In the genomic region with DNA sequence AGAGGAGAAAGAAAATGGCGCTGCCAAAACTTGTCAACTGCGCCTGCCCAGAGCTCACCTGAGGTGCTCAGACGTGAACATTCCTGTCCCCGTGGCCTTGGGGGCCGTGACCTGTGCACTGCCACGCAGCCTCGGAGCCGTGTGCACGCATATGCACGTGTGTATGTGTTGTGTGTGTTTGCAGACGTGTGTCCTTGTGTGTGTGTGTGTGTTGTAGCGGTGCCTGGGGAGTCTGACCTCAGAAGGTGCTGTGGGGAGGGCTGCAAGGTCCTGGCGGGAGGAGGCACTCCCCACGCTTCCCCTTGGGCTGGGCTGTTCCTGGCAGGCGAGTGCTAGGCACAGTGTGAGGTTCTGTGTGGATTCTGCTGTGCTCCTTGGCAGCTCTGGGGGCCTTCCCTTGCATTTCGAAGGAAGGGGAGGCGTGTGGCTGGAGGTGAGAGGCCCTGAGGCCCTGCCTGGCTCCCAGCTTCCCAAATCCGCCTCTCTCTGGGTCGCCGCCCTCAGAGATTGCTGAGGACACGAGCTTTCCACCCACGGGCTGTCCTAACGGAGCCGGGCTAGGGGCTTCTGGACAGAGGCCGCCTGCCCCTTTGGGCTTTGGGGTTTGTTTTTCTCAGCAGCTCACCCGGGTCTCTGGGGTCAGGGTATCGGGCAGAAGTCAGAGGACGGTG, we compare ENCODE assay signal across 12 cellular contexts. TPM values are rescaled to one million over a fixed set of nuclear protein-coding genes. Genes with fewer than 3 reads are reported as not detected.
DNase-seq lines count a peak whose midpoint lies in the region; ATAC-seq, FAIRE-seq and TF ChIP-seq lines count a peak whose summit lies in the region.
"Had no signal": no experiment of that assay in that cellular context is flagged by ENCODE, and none has a peak within 500 bp of the region (broad histone marks: within the 10 kb centered on the region; RNA-seq: fewer than 3 reads in every experiment).

No MANE protein-coding gene starts in this region.

- H3K56ac ChIP-seq in IMR-90 (ENCODE audit: extremely low read depth, insufficient read depth, low read length) = no peak overlapping the region

- H3K27me3 ChIP-seq in IMR-90 (ENCODE audit: control insufficient read depth, insufficient read depth, low read length) = no peaks in the 10 kb centered on the region
- H3K27me3 ChIP-seq in heart right ventricle = no peaks in the 10 kb centered on the region
- H3K27me3 ChIP-seq: ascending aorta, upper lobe of left lung had no signal

- H4K20me1 ChIP-seq in IMR-90 (ENCODE audit: insufficient read depth, low read length) = peaks cover 83% of the 10 kb centered on the region

- BruUV-seq in IMR-90 (replicated peaks; lab: Mats Ljungman, UMichigan) = no TSS peak

- H3K9me1 ChIP-seq in IMR-90 (ENCODE audit: insufficient read depth, low read length) = peaks cover 7% of the 10 kb centered on the region; the same call in 1 of the 2 replicates

- no peaks in the 10 kb centered on the region for H3K9me3 ChIP-seq in A549
- H3K9me3 ChIP-seq in IMR-90 (ENCODE audit: control insufficient read depth, insufficient read depth, low read length) = no peaks in the 10 kb centered on the region
- H3K9me3 ChIP-seq in heart right ventricle = no peaks in the 10 kb centered on the region
- H3K9me3 ChIP-seq: ascending aorta, upper lobe of left lung had no signal

- no peak overlapping the region for H3K14ac ChIP-seq in IMR-90 (replicated peaks; ENCODE audit: low read depth, low read length)

- no peak overlapping the region for H3K23ac ChIP-seq in IMR-90 (ENCODE audit: low read depth, low read length)

- H4K8ac ChIP-seq in IMR-90 (ENCODE audit: low read depth in 2 of 2, low read length in 2 of 2) = peak overlapping the region in 1 of 2 experiments; percentile 46; a peak in 1 of 4 replicates

- no peak for TF ChIP-seq POLR2A in A549 (IDR thresholded peaks at IDR 0.05; ENCODE audit: low read length)
- no peak for TF ChIP-seq POLR2A in IMR-90 (IDR thresholded peaks at IDR 0.05; ENCODE audit: low read depth, low read length)

- no peak overlapping the region for H3K18ac ChIP-seq in IMR-90 (ENCODE audit: low read depth, low read length)

- peak overlapping the region in 1 of 2 experiments; percentile 100; a peak in 2 of 6 replicates for H3K27ac ChIP-seq in A549
- no peak overlapping the region for H3K27ac ChIP-seq in IMR-90 (ENCODE audit: insufficient read depth, low read length)
- peak overlapping the region; percentile 75 to 98 (median 96) for H3K27ac ChIP-seq in heart right ventricle
- H3K27ac ChIP-seq: ascending aorta, upper lobe of left lung had no signal

- H4K5ac ChIP-seq in IMR-90 (ENCODE audit: low read depth, low read length) = no peak overlapping the region

- H3K36me3 ChIP-seq in IMR-90 (ENCODE audit: control insufficient read depth, insufficient read depth, low read length) = peaks cover 17% of the 10 kb centered on the region; the same call in 1 of the 2 replicates
- H3K36me3 ChIP-seq in heart right ventricle = peaks cover 0 to 43% (median 14%) of the 10 kb centered on the region in 9 donors

- peaks cover 29% of the 10 kb centered on the region for H3K4me1 ChIP-seq in A549
- H3K4me1 ChIP-seq in IMR-90 (ENCODE audit: control insufficient read depth, insufficient read depth, low read length) = peaks cover 20% of the 10 kb centered on the region
- peaks cover 20 to 88% (median 68%) of the 10 kb centered on the region in 9 donors for H3K4me1 ChIP-seq in heart right ventricle

- intact Hi-C loops in IMR-90 (cut with micrococcal nuclease) = no loop called here
- intact Hi-C loops in heart right ventricle (cut with DNase I) = no loop called here

- no peak for FAIRE-seq in A549 (lab: Jason Lieb, UNC)

- H3K9ac ChIP-seq in IMR-90 (ENCODE audit: low read depth, low read length) = no peak overlapping the region

- no peak overlapping the region for H2BK20ac ChIP-seq in IMR-90 (ENCODE audit: low read depth, low read length)

- no peak for TF ChIP-seq EP300 in A549 (IDR thresholded peaks at IDR 0.05)

- no peak for DNase-seq in A549 (ENCODE audit: low read depth in 1 of 2, low spot score in 1 of 2)
- DNase-seq in IMR-90 = no peak
- no peak for DNase-seq in heart right ventricle
- no peak for DNase-seq in effector CD8-positive, alpha-beta T cell (lab: John Stamatoyannopoulos, UW)
- no peak for DNase-seq in activated CD8-positive, alpha-beta memory T cell treated with anti-CD3 and anti-CD28 coated beads, Interleukin-2, amount 50 U/mL, for 48 hours
- no peak for DNase-seq in iPS-NIHi7 (ENCODE audit: extremely low spot score)
- DNase-seq: activated CD4-positive, alpha-beta T cell treated with anti-CD3 and anti-CD28 coated beads for 4 hours; NCI-H2029; NCI-H526 treated with DMSO at 0.1 percent for 48 hours had no signal

- H3K79me1 ChIP-seq in IMR-90 (ENCODE audit: low read depth in 1 of 2, low read length in 2 of 2) = peaks cover 0 to 66% of the 10 kb centered on the region in 2 experiments; a peak in 2 of 4 replicates

- TF ChIP-seq CTCF in A549 (IDR thresholded peaks at IDR 0.05) (no peak), IMR-90 (conservative IDR thresholded peaks at IDR 0.05; ENCODE audit: low read depth, low read length) (no peak), heart right ventricle (IDR thresholded peaks at IDR 0.05) (no peak)

- H2BK15ac ChIP-seq in IMR-90 (ENCODE audit: low read depth, low read length) = no peak overlapping the region

- H2AK9ac ChIP-seq in IMR-90 (replicated peaks; ENCODE audit: low read depth, low read length, poor library complexity) = no peak overlapping the region

- no peak overlapping the region for H2BK5ac ChIP-seq in IMR-90 (ENCODE audit: low read depth, low read length, poor library complexity, severe bottlenecking)

- no peak for ATAC-seq in A549
- no peak for ATAC-seq in IMR-90 (ENCODE audit: low read depth)
- no peak for ATAC-seq in heart right ventricle

- peak overlapping the region; percentile 83; the same call in 1 of the 3 replicates for H3K4me2 ChIP-seq in A549
- no peak overlapping the region for H3K4me2 ChIP-seq in IMR-90 (ENCODE audit: low read depth, low read length)

- 94% methylated on average over 24 of the region's 28 CpGs for WGBS in A549 (ENCODE audit: missing lambda C conversion rate)
- WGBS in IMR-90 (ENCODE audit: extremely low coverage in 2 of 2, insufficient read length in 1 of 2), 2 experiments = 91% methylated on average over 18 of the region's 28 CpGs; no CpG with 5 or more reads in 1 of the 2 experiments
- WGBS in heart right ventricle, 2 donors = 55 to 65% methylated on average over 27 to 28 of the region's 28 CpGs

- H2BK120ac ChIP-seq in IMR-90 (ENCODE audit: low read depth, low read length) = no peak overlapping the region

- no peak overlapping the region for H2AFZ ChIP-seq in IMR-90 (replicated peaks; ENCODE audit: low read length, poor library complexity)

- no peak overlapping the region for H3K4me3 ChIP-seq in A549
- no peak overlapping the region for H3K4me3 ChIP-seq in IMR-90 (ENCODE audit: insufficient read depth, low read depth, low read length)
- peak overlapping the region in 9 of 10 donors; percentile 39 to 100 (median 97) for H3K4me3 ChIP-seq in heart right ventricle
- H3K4me3 ChIP-seq: upper lobe of left lung had no signal

- TF ChIP-seq RAD21 in A549 (conservative IDR thresholded peaks at IDR 0.05 in 1 of 2, IDR thresholded peaks at IDR 0.05 in 1 of 2) (no peak), IMR-90 (IDR thresholded peaks at IDR 0.05; ENCODE audit: low read length) (no peak)

- no peak overlapping the region for H3K4ac ChIP-seq in IMR-90 (ENCODE audit: low read depth, low read length)

- POLR2A ChIA-PET in A549 (lab: Yijun Ruan, JAX) = interaction anchor here (0.7 to 1.5 kb wide), 2 partner anchors 9 to 121 kb away, joined by 3 read pairs; no protein-coding TSS in a partner anchor
- POLR2A ChIA-PET in IMR-90 (lab: Charles Lee; ENCODE audit: unreplicated experiment) = no interaction called here

- dilution Hi-C loops in IMR-90 (cut with HindIII; ENCODE audit: low sequenced_read_pairs, unreplicated experiment) = no loop called here

- CTCF ChIA-PET in A549 (lab: Yijun Ruan, JAX) (interaction anchor here (0.7 to 2.7 kb wide), 7 partner anchors 9 to 157 kb away, joined by 3 to 31 read pairs (median 4); partner anchors contain the start of gene CDC34), IMR-90 (lab: Yijun Ruan, JAX) (interaction anchor here (0.6 kb wide), 1 partner anchor 49 kb away, joined by 6 read pairs; no protein-coding TSS in a partner anchor)

- in situ Hi-C loops in IMR-90 (cut with MboI; ENCODE audit: low sequenced_read_pairs) = no loop called here

- H2AK5ac ChIP-seq in IMR-90 (ENCODE audit: low read depth, low read length) = peak overlapping the region; percentile 39; the same call in 1 of the 2 replicates

- no peak overlapping the region for H4K91ac ChIP-seq in IMR-90 (ENCODE audit: insufficient read depth, low read depth, low read length)

RNA-seq across cellular contexts. Expression of gene BSG, which starts 4.5 kb away (rescaled TPM):
- 237 and 285 TPM in 2 replicates for polyA plus RNA-seq in A549 (2011; rRNA removed)
- polyA plus RNA-seq in A549 (2012; cell fraction: cytosol; rRNA removed) = 453 and 544 TPM in 2 replicates
- polyA plus RNA-seq in A549 (2012; cell fraction: nucleus; rRNA removed) = 893 and 1,029 TPM in 2 replicates
- 528 to 583 TPM (median 579 TPM) in 3 replicates for polyA plus RNA-seq in A549 (2017; fragmentation: RNase III; extraction: RNeasy Plus Mini Kit Qiagen cat#74134 plus additional on column Dnase treatment)
- polyA minus RNA-seq in A549 (2011; rRNA and poly(A)+ RNA removed) = 251 and 294 TPM in 2 replicates
- 129 and 130 TPM in 2 replicates for total RNA-seq in IMR-90 (2012; rRNA removed)
- 698 and 994 TPM in 2 replicates for polyA plus RNA-seq in IMR-90 (2012; rRNA removed)
- polyA plus RNA-seq in IMR-90 (2012; cell fraction: cytosol; rRNA removed) = 596 and 943 TPM in 2 replicates
- 294 and 438 TPM in 2 replicates for polyA plus RNA-seq in IMR-90 (2012; cell fraction: nucleus; rRNA removed; ENCODE audit: low replicate concordance)
- 1,000 to 10,000 TPM; 1,225 to 2,457 (median 1,705) TPM for total RNA-seq in heart right ventricle
- polyA plus RNA-seq in heart right ventricle = 1,000 to 10,000 TPM in 1 of 2 donors, 100 to 1,000 TPM in 1; 829 to 5,252 TPM

RNA-seq across cellular contexts. Expression of gene HCN2, which starts 12.8 kb away (rescaled TPM):
- 2.7 and 7.1 TPM in 2 replicates for polyA plus RNA-seq in A549 (2011; rRNA removed)
- 11.4 and 16.3 TPM in 2 replicates for polyA plus RNA-seq in A549 (2012; cell fraction: cytosol; rRNA removed)
- polyA plus RNA-seq in A549 (2012; cell fraction: nucleus; rRNA removed) = 13.9 and 20.2 TPM in 2 replicates
- polyA plus RNA-seq in A549 (2017; fragmentation: RNase III; extraction: RNeasy Plus Mini Kit Qiagen cat#74134 plus additional on column Dnase treatment) = 23.2 to 24.8 TPM (median 24.7 TPM) in 3 replicates
- 15.7 and 22.3 TPM in 2 replicates for polyA minus RNA-seq in A549 (2011; rRNA and poly(A)+ RNA removed)
- total RNA-seq in IMR-90 (2012; rRNA removed) = 0.56 and 0.72 TPM in 2 replicates
- 2.0 and 2.6 TPM in 2 replicates for polyA plus RNA-seq in IMR-90 (2012; rRNA removed)
- polyA plus RNA-seq in IMR-90 (2012; cell fraction: cytosol; rRNA removed) = 1.5 and 5.2 TPM in 2 replicates
- polyA plus RNA-seq in IMR-90 (2012; cell fraction: nucleus; rRNA removed; ENCODE audit: low replicate concordance) = 1.3 and 4.0 TPM in 2 replicates
- 10 to 100 TPM in 1 of 10 donors, 1 to 10 TPM in 9; 1.9 to 10.7 (median 5.1) TPM for total RNA-seq in heart right ventricle
- 1 to 10 TPM in 1 of 2 donors, under 1 TPM in 1; 0.90 to 4.7 TPM for polyA plus RNA-seq in heart right ventricle
- total RNA-seq: ascending aorta had no signal

RNA-seq across cellular contexts. Expression of gene GZMM, which starts 33.0 kb away (rescaled TPM):
- polyA plus RNA-seq in A549 (2011; rRNA removed) (not detected in 2 replicates), A549 (2017; fragmentation: RNase III; extraction: RNeasy Plus Mini Kit Qiagen cat#74134 plus additional on column Dnase treatment) (0.11 TPM in 1 of 3 replicates, not detected in the others), IMR-90 (2012; rRNA removed) (0.11 and 0.24 TPM in 2 replicates), heart right ventricle (under 1 TPM in 1 of 2 donors, not detected in 1; 0.46 TPM)
- 0.11 and 0.14 TPM in 2 replicates for polyA plus RNA-seq in A549 (2012; cell fraction: cytosol; rRNA removed)
- 0.39 and 0.64 TPM in 2 replicates for polyA plus RNA-seq in A549 (2012; cell fraction: nucleus; rRNA removed)
- polyA minus RNA-seq in A549 (2011; rRNA and poly(A)+ RNA removed) = not detected in 2 replicates
- total RNA-seq in IMR-90 (2012; rRNA removed) (not detected in 2 replicates), heart right ventricle (1 to 10 TPM in 1 of 10 donors, under 1 TPM in 3, not detected in 6; 0.25 to 2.7 (median 0.37) TPM)
- 0.23 and 0.81 TPM in 2 replicates for polyA plus RNA-seq in IMR-90 (2012; cell fraction: cytosol; rRNA removed)
- 0.11 and 0.50 TPM in 2 replicates for polyA plus RNA-seq in IMR-90 (2012; cell fraction: nucleus; rRNA removed; ENCODE audit: low replicate concordance)
- total RNA-seq: ascending aorta, renal cortical epithelial cell had no signal

RNA-seq across cellular contexts. Expression of gene CDC34, which starts 45.3 kb away (rescaled TPM):
- polyA plus RNA-seq in A549 (2011; rRNA removed) (36.9 and 37.4 TPM in 2 replicates), A549 (2017; fragmentation: RNase III; extraction: RNeasy Plus Mini Kit Qiagen cat#74134 plus additional on column Dnase treatment) (56.3 to 62.6 TPM (median 57.6 TPM) in 3 replicates), IMR-90 (2012; rRNA removed) (68.9 and 80.8 TPM in 2 replicates), heart right ventricle (100 to 1,000 TPM; 120 to 162 TPM)
- 82.8 and 83.4 TPM in 2 replicates for polyA plus RNA-seq in A549 (2012; cell fraction: cytosol; rRNA removed)
- 84.9 and 93.6 TPM in 2 replicates for polyA plus RNA-seq in A549 (2012; cell fraction: nucleus; rRNA removed)
- 29.1 and 29.2 TPM in 2 replicates for polyA minus RNA-seq in A549 (2011; rRNA and poly(A)+ RNA removed)
- total RNA-seq in IMR-90 (2012; rRNA removed) (35.7 and 39.2 TPM in 2 replicates), heart right ventricle (100 to 1,000 TPM in 2 of 10 donors, 10 to 100 TPM in 8; 70.2 to 116 (median 76.7) TPM)
- 94.6 and 103 TPM in 2 replicates for polyA plus RNA-seq in IMR-90 (2012; cell fraction: cytosol; rRNA removed)
- polyA plus RNA-seq in IMR-90 (2012; cell fraction: nucleus; rRNA removed; ENCODE audit: low replicate concordance) = 46.7 and 97.7 TPM in 2 replicates

RNA-seq across cellular contexts. Expression of gene POLRMT, which starts 56.4 kb away (rescaled TPM):
- 41.9 and 59.8 TPM in 2 replicates for polyA plus RNA-seq in A549 (2011; rRNA removed)
- 58.8 and 76.2 TPM in 2 replicates for polyA plus RNA-seq in A549 (2012; cell fraction: cytosol; rRNA removed)
- polyA plus RNA-seq in A549 (2012; cell fraction: nucleus; rRNA removed) = 187 and 288 TPM in 2 replicates
- polyA plus RNA-seq in A549 (2017; fragmentation: RNase III; extraction: RNeasy Plus Mini Kit Qiagen cat#74134 plus additional on column Dnase treatment) = 65.0 to 68.8 TPM (median 66.5 TPM) in 3 replicates
- 192 and 233 TPM in 2 replicates for polyA minus RNA-seq in A549 (2011; rRNA and poly(A)+ RNA removed)
- total RNA-seq in IMR-90 (2012; rRNA removed) = 9.9 and 10.3 TPM in 2 replicates
- polyA plus RNA-seq in IMR-90 (2012; rRNA removed) = 29.6 and 44.6 TPM in 2 replicates
- 13.8 and 22.8 TPM in 2 replicates for polyA plus RNA-seq in IMR-90 (2012; cell fraction: cytosol; rRNA removed)
- 96.1 and 272 TPM in 2 replicates for polyA plus RNA-seq in IMR-90 (2012; cell fraction: nucleus; rRNA removed; ENCODE audit: low replicate concordance)
- total RNA-seq in heart right ventricle = 10 to 100 TPM; 37.2 to 61.7 (median 45.3) TPM
- polyA plus RNA-seq in heart right ventricle = 100 to 1,000 TPM in 1 of 2 donors, 10 to 100 TPM in 1; 43.2 to 159 TPM

Comparison
In these comparisons a context has a peak if more than half of its experiments do, and no peak if none do; other contexts are left out.
1. H3K4me3 ChIP-seq: peak in heart right ventricle (9 of 10); none in A549 (single experiment) and IMR-90 (single experiment).